12 cellular contexts compared by ENCODE assay signal in genomic region chr1:147169840-147170674, GRCh38. TPM values are rescaled to one million over a fixed set of nuclear protein-coding genes. Genes with fewer than 3 reads are reported as not detected.
DNase-seq lines count a peak whose midpoint lies in the region; ATAC-seq, FAIRE-seq and TF ChIP-seq lines count a peak whose summit lies in the region.
"Had no signal": no experiment of that assay in that cellular context is flagged by ENCODE, and none has a peak within 500 bp of the region (broad histone marks: within the 10 kb centered on the region; RNA-seq: fewer than 3 reads in every experiment).

No MANE protein-coding gene starts in this region.

- DNase-seq in left ventricle myocardium inferior (no peak), Right ventricle myocardium inferior (ENCODE audit: missing footprints) (no peak), adipocyte (ENCODE audit: low read depth) (peak; percentile 18), keratinocyte (ENCODE audit: low read depth, low spot score) (no peak), SHP77 treated with DMSO at 0.1 percent for 48 hours (lab: John Stamatoyannopoulos, UW) (no peak), mesenteric fat pad (ENCODE audit: low spot score) (no peak), COR-L47 (lab: John Stamatoyannopoulos, UW) (no peak)
- DNase-seq: EL, SW 1271 had no signal

- H3K9me3 ChIP-seq in left ventricle myocardium inferior (replicated peaks), result no peaks in the 10 kb centered on the region
- no peaks in the 10 kb centered on the region for H3K9me3 ChIP-seq in adipocyte (ENCODE audit: control insufficient read depth, low read length)
- H3K9me3 ChIP-seq in keratinocyte (ENCODE audit: control insufficient read depth, low read depth, low read length), result no peaks in the 10 kb centered on the region

- ATAC-seq in Right ventricle myocardium inferior (no peak), HG02970 (IDR thresholded peaks at IDR 0.05; ENCODE audit: low FRiP score, unreplicated experiment) (no peak)

- FAIRE-seq in keratinocyte (lab: Jason Lieb, UNC), result no peak
- FAIRE-seq: colon had no signal

- no peak overlapping the region for H2AFZ ChIP-seq in keratinocyte (ENCODE audit: control insufficient read depth, low read length)

- H3K9me1 ChIP-seq in keratinocyte (ENCODE audit: control insufficient read depth, extremely low read depth, insufficient read depth, low read length), result no peaks in the 10 kb centered on the region

- H3K27me3 ChIP-seq in left ventricle myocardium inferior (ENCODE audit: low read depth) (no peaks in the 10 kb centered on the region), adipocyte (replicated peaks; ENCODE audit: control insufficient read depth, insufficient read depth, low read length) (no peaks in the 10 kb centered on the region), keratinocyte (ENCODE audit: control insufficient read depth, extremely low read depth, insufficient read depth, low read length) (no peaks in the 10 kb centered on the region)

- dilution Hi-C loops in keratinocyte (cut with MboI; ENCODE audit: extremely low pct_ligation_motif_present, low sequenced_read_pairs), result no loop called here

- peak overlapping the region; percentile 93 for H3K4me3 ChIP-seq in left ventricle myocardium inferior
- H3K4me3 ChIP-seq in adipocyte (ENCODE audit: low read length), result peak overlapping the region; percentile 88
- H3K4me3 ChIP-seq in keratinocyte (ENCODE audit: control insufficient read depth in 2 of 3, extremely low read depth in 1 of 3, insufficient read depth in 2 of 3, low read depth in 1 of 3, low read length in 3 of 3), result peak overlapping the region; percentile 69 to 97 (median 95)

- H3K36me3 ChIP-seq in left ventricle myocardium inferior (peaks cover 18% of the 10 kb centered on the region), adipocyte (ENCODE audit: control insufficient read depth, insufficient read depth, low read length, severe bottlenecking) (peaks cover 14% of the 10 kb centered on the region), keratinocyte (ENCODE audit: control insufficient read depth in 2 of 2, extremely low read depth in 1 of 2, insufficient read depth in 2 of 2, low read length in 2 of 2) (peaks cover 1 to 5% of the 10 kb centered on the region in 2 experiments)

- peaks cover 56% of the 10 kb centered on the region for H3K79me2 ChIP-seq in keratinocyte (ENCODE audit: control insufficient read depth, insufficient read depth, low read length)

- peak overlapping the region; percentile 57 for H3K4me2 ChIP-seq in keratinocyte (ENCODE audit: control insufficient read depth, extremely low read depth, insufficient read depth, low read depth, low read length)

- no peaks in the 10 kb centered on the region for H4K20me1 ChIP-seq in keratinocyte (ENCODE audit: control insufficient read depth, extremely low read depth, insufficient read depth, low read length)

- H3K4me1 ChIP-seq in left ventricle myocardium inferior (peaks cover 72% of the 10 kb centered on the region), adipocyte (ENCODE audit: control insufficient read depth, insufficient read depth, low read length) (peaks cover 65% of the 10 kb centered on the region), keratinocyte (ENCODE audit: control insufficient read depth, extremely low read depth, insufficient read depth, low read length) (peaks cover 51% of the 10 kb centered on the region)

- TF ChIP-seq CTCF in left ventricle myocardium inferior (IDR thresholded peaks at IDR 0.05; ENCODE audit: borderline replicate concordance), result no peak
- no peak for TF ChIP-seq CTCF in keratinocyte (optimal IDR thresholded peaks at IDR 0.05 in 1 of 3, IDR thresholded peaks at IDR 0.05 in 1 of 3, conservative IDR thresholded peaks at IDR 0.05 in 1 of 3; ENCODE audit: extremely low read depth in 1 of 3, insufficient read depth in 2 of 3, low read length in 3 of 3)

- H3K9ac ChIP-seq in adipocyte (ENCODE audit: low read length) (peak overlapping the region; percentile 32), keratinocyte (ENCODE audit: control insufficient read depth, extremely low read depth, insufficient read depth, low read length) (peak overlapping the region; percentile 94)

- H3K27ac ChIP-seq in left ventricle myocardium inferior (replicated peaks) (peak overlapping the region; percentile 98), keratinocyte (ENCODE audit: control insufficient read depth, insufficient read depth, low read length) (peak overlapping the region; percentile 81)

- intact Hi-C loops in left ventricle myocardium inferior (cut with micrococcal nuclease) (no loop called here), Right ventricle myocardium inferior (cut with DNase I) (loop anchor here (5.0 kb wide), 1 partner anchor 57 kb away; the partner anchor contains the start of gene FMO5)

RNA-seq across cellular contexts. Expression of gene PRKAB2, which starts 2.2 kb away (rescaled TPM):
- total RNA-seq in left ventricle myocardium inferior (37.8 TPM), Right ventricle myocardium inferior (42.0 TPM), mesenteric fat pad (6.4 TPM)
- polyA plus RNA-seq in keratinocyte, result 20.9 to 39.9 TPM (median 35.6 TPM) in 3 replicates
- 9.5 TPM for polyA plus RNA-seq in keratinocyte (2011; ENCODE audit: low read depth)
- polyA plus RNA-seq in keratinocyte (2011; cell fraction: cytosol; rRNA removed), result 13.5 and 29.8 TPM in 2 replicates
- 48.3 and 61.4 TPM in 2 replicates for polyA plus RNA-seq in keratinocyte (2011; cell fraction: nucleus; rRNA removed)
- polyA plus RNA-seq in keratinocyte (2012; ENCODE audit: low replicate concordance), result 12.8 and 14.2 TPM in 2 replicates
- polyA minus RNA-seq in keratinocyte, result 7.3 to 31.5 TPM (median 26.2 TPM) in 3 replicates
- polyA minus RNA-seq in keratinocyte (2011; cell fraction: cytosol; rRNA and poly(A)+ RNA removed), result 17.5 TPM
- polyA minus RNA-seq in keratinocyte (2011; cell fraction: nucleus; rRNA and poly(A)+ RNA removed), result 22.2 and 34.9 TPM in 2 replicates

RNA-seq across cellular contexts. Expression of gene FMO5, which starts 55.1 kb away (rescaled TPM):
- total RNA-seq in left ventricle myocardium inferior (3.2 TPM), Right ventricle myocardium inferior (8.2 TPM), mesenteric fat pad (2.5 TPM)
- polyA plus RNA-seq in keratinocyte, result 0.18 to 0.61 TPM (median 0.31 TPM) in 3 replicates
- polyA plus RNA-seq in keratinocyte (2011; ENCODE audit: low read depth), result 0.30 TPM
- 0.31 and 0.47 TPM in 2 replicates for polyA plus RNA-seq in keratinocyte (2011; cell fraction: cytosol; rRNA removed)
- 0.96 and 1.1 TPM in 2 replicates for polyA plus RNA-seq in keratinocyte (2011; cell fraction: nucleus; rRNA removed)
- 0.34 and 0.39 TPM in 2 replicates for polyA plus RNA-seq in keratinocyte (2012; ENCODE audit: low replicate concordance)
- polyA minus RNA-seq in keratinocyte, result 0.22 to 1.1 TPM (median 0.33 TPM) in 3 replicates
- not detected for polyA minus RNA-seq in keratinocyte (2011; cell fraction: cytosol; rRNA and poly(A)+ RNA removed)
- polyA minus RNA-seq in keratinocyte (2011; cell fraction: nucleus; rRNA and poly(A)+ RNA removed), result 0.21 and 0.31 TPM in 2 replicates
- total RNA-seq: HT1080 had no signal
